In the genomic region with DNA sequence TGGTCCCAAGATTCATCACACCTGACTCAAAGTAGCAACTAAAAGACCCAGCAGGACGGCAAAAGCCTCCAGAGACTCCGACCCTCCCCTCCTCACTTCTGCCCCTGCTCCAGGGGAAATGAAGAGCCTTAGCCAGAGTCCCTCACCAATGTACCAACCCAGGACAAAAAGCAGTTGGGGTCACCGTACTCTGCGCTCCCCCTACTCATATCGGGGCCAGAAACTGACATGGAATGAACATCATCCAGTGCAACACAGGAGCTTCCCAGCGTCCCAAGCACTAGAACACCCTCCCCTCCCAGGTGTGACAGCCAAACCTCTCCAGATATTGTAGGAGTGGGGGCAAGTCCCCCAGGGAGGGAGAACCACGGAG, we compare ENCODE assay signal across 9 cellular contexts. TPM values are rescaled to one million over a fixed set of nuclear protein-coding genes. Genes with fewer than 3 reads are reported as not detected.
DNase-seq lines count a peak whose midpoint lies in the region; ATAC-seq and TF ChIP-seq lines count a peak whose summit lies in the region.
"Had no signal": no experiment of that assay in that cellular context is flagged by ENCODE, and none has a peak within 500 bp of the region (broad histone marks: within the 10 kb centered on the region; RNA-seq: fewer than 3 reads in every experiment).

No MANE protein-coding gene starts in this region.

- no peak for TF ChIP-seq CTCF in astrocyte of the spinal cord (IDR thresholded peaks at IDR 0.05; ENCODE audit: low read depth, low read length)
- TF ChIP-seq CTCF in liver (IDR thresholded peaks at IDR 0.05; ENCODE audit: low read depth, low read length, missing input control), result no peak
- no peak for TF ChIP-seq CTCF in tibial nerve (IDR thresholded peaks at IDR 0.05)

- no peaks in the 10 kb centered on the region for H3K9me3 ChIP-seq in liver (ENCODE audit: control insufficient read depth in 4 of 4, low read length in 3 of 4)
- no peaks in the 10 kb centered on the region for H3K9me3 ChIP-seq in tibial nerve

- ATAC-seq in left colon (no peak), HG03039 (IDR thresholded peaks at IDR 0.05; ENCODE audit: unreplicated experiment) (no peak), GM18861 (IDR thresholded peaks at IDR 0.05; ENCODE audit: unreplicated experiment) (no peak)

- no peak for TF ChIP-seq POLR2A in tibial nerve (IDR thresholded peaks at IDR 0.05)

- H3K36me3 Mint-ChIP-seq in activated naive CD4-positive, alpha-beta T cell treated with anti-CD3 and anti-CD28 coated beads, Interleukin-2, amount 10 ng/mL, durations not matched to agents 7 days and 5 days, result peaks cover 48% of the 10 kb centered on the region

- in situ Hi-C loops in astrocyte of the spinal cord (cut with HindIII; ENCODE audit: low sequenced_read_pairs), result no loop called here

- H3K4me3 ChIP-seq in astrocyte of the spinal cord (ENCODE audit: low read depth, low read length) (peak overlapping the region; percentile 84), liver (ENCODE audit: low read depth in 1 of 3, low read length in 3 of 3) (peak overlapping the region; percentile 74 to 99 (median 98)), tibial nerve (peak overlapping the region in 3 of 4 donors; percentile 61 to 93 (median 74))

- H3K36me3 ChIP-seq in liver (ENCODE audit: control insufficient read depth in 4 of 4, insufficient read depth in 3 of 4, low read depth in 1 of 4, low read length in 3 of 4) (peaks cover 36 to 53% (median 49%) of the 10 kb centered on the region in 4 donors), tibial nerve (peaks cover 23 to 57% (median 53%) of the 10 kb centered on the region in 3 donors)

- H3K27ac Mint-ChIP-seq in activated naive CD4-positive, alpha-beta T cell treated with anti-CD3 and anti-CD28 coated beads, Interleukin-2, amount 10 ng/mL, durations not matched to agents 7 days and 5 days, result peak overlapping the region; percentile 64

- no peaks in the 10 kb centered on the region for H3K27me3 Mint-ChIP-seq in activated naive CD4-positive, alpha-beta T cell treated with anti-CD3 and anti-CD28 coated beads, Interleukin-2, amount 10 ng/mL, durations not matched to agents 7 days and 5 days

- CTCF ChIA-PET in activated naive CD4-positive, alpha-beta T cell treated with anti-CD3 and anti-CD28 coated beads, Interleukin-2, amount 10 ng/mL, durations not matched to agents 7 days and 5 days (lab: Charles Lee), result interaction anchor here (0.7 kb wide), 1 partner anchor 11 kb away, joined by 3 read pairs; no protein-coding TSS in a partner anchor

- 63% methylated on average over 7 of the region's 7 CpGs for WGBS in liver
- 61 to 65% methylated on average over 7 of the region's 7 CpGs for WGBS in tibial nerve, 2 donors

- H3K4me3 Mint-ChIP-seq in activated naive CD4-positive, alpha-beta T cell treated with anti-CD3 and anti-CD28 coated beads, Interleukin-2, amount 10 ng/mL, durations not matched to agents 7 days and 5 days, result peak overlapping the region; percentile 97

- H3K27ac ChIP-seq in liver (ENCODE audit: low read depth in 1 of 2, low read length in 2 of 2), result peak overlapping the region; percentile 91 to 97
- peak overlapping the region; percentile 20 to 96 (median 92) for H3K27ac ChIP-seq in tibial nerve

- no peak for TF ChIP-seq RAD21 in liver (IDR thresholded peaks at IDR 0.05)

- no peak for DNase-seq in activated naive CD4-positive, alpha-beta T cell treated with anti-CD3 and anti-CD28 coated beads, Interleukin-2, amount 10 ng/mL, durations not matched to agents 7 days and 5 days
- no peak for DNase-seq in activated naive CD4-positive, alpha-beta T cell treated with anti-CD3 and anti-CD28 coated beads, Interleukin-2, amount 50 U/mL, for 16 hours
- DNase-seq in astrocyte of the spinal cord (ENCODE audit: low read depth, low spot score) (no peak), tibial nerve (ENCODE audit: low spot score in 2 of 2) (no peak), left colon (no peak)
- DNase-seq: DMS79 treated with DMSO at 0.1 percent for 48 hours had no signal

- peaks cover 0 to 38% (median 31%) of the 10 kb centered on the region in 4 donors for H3K4me1 ChIP-seq in liver (ENCODE audit: control insufficient read depth in 4 of 4, insufficient read depth in 4 of 4, low read length in 3 of 4)
- H3K4me1 ChIP-seq in tibial nerve, result peaks cover 3 to 69% (median 29%) of the 10 kb centered on the region in 4 donors

- peak overlapping the region; percentile 14 to 21 for H3K9ac ChIP-seq in liver (ENCODE audit: low read depth in 1 of 2, low read length in 2 of 2)

- intact Hi-C loops in left colon (cut with DNase I, micrococcal nuclease), result loop anchor here in 1 of 2 donors (10.0 kb wide), 1 partner anchor 221 kb away; no protein-coding TSS in a partner anchor

- TF ChIP-seq EP300 in tibial nerve (IDR thresholded peaks at IDR 0.05), result no peak

- no peaks in the 10 kb centered on the region for H3K9me3 Mint-ChIP-seq in activated naive CD4-positive, alpha-beta T cell treated with anti-CD3 and anti-CD28 coated beads, Interleukin-2, amount 10 ng/mL, durations not matched to agents 7 days and 5 days

- peaks cover 65% of the 10 kb centered on the region for H3K4me1 Mint-ChIP-seq in activated naive CD4-positive, alpha-beta T cell treated with anti-CD3 and anti-CD28 coated beads, Interleukin-2, amount 10 ng/mL, durations not matched to agents 7 days and 5 days

- H3K27me3 ChIP-seq in liver (ENCODE audit: control insufficient read depth in 4 of 4, insufficient read depth in 4 of 4, low read length in 3 of 4) (no peaks in the 10 kb centered on the region), tibial nerve (no peaks in the 10 kb centered on the region)

TF ChIP-seq in liver, 16 proteins besides CTCF, POLR2A, EP300 and RAD21 (continues in another document):
- TF ChIP-seq NR2F2 (IDR thresholded peaks at IDR 0.05) (no peak), FOXA1 (IDR thresholded peaks at IDR 0.05) (no peak), HNF4A (conservative IDR thresholded peaks at IDR 0.05) (no peak), JUND (IDR thresholded peaks at IDR 0.05) (no peak), GABPA (IDR thresholded peaks at IDR 0.05 in 1 of 2, conservative IDR thresholded peaks at IDR 0.05 in 1 of 2) (no peak), RXRA (IDR thresholded peaks at IDR 0.05) (no peak), YY1 (IDR thresholded peaks at IDR 0.05) (no peak), EGR1 (IDR thresholded peaks at IDR 0.05; ENCODE audit: low read depth in 2 of 2) (no peak), TAF1 (conservative IDR thresholded peaks at IDR 0.05) (no peak)
- TF ChIP-seq, protein P1, sequence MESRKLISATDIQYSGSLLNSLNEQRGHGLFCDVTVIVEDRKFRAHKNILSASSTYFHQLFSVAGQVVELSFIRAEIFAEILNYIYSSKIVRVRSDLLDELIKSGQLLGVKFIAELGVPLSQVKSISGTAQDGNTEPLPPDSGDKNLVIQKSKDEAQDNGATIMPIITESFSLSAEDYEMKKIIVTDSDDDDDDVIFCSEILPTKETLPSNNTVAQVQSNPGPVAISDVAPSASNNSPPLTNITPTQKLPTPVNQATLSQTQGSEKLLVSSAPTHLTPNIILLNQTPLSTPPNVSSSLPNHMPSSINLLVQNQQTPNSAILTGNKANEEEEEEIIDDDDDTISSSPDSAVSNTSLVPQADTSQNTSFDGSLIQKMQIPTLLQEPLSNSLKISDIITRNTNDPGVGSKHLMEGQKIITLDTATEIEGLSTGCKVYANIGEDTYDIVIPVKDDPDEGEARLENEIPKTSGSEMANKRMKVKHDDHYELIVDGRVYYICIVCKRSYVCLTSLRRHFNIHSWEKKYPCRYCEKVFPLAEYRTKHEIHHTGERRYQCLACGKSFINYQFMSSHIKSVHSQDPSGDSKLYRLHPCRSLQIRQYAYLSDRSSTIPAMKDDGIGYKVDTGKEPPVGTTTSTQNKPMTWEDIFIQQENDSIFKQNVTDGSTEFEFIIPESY (IDR thresholded peaks at IDR 0.05), result no peak
- TF ChIP-seq, protein P2, sequence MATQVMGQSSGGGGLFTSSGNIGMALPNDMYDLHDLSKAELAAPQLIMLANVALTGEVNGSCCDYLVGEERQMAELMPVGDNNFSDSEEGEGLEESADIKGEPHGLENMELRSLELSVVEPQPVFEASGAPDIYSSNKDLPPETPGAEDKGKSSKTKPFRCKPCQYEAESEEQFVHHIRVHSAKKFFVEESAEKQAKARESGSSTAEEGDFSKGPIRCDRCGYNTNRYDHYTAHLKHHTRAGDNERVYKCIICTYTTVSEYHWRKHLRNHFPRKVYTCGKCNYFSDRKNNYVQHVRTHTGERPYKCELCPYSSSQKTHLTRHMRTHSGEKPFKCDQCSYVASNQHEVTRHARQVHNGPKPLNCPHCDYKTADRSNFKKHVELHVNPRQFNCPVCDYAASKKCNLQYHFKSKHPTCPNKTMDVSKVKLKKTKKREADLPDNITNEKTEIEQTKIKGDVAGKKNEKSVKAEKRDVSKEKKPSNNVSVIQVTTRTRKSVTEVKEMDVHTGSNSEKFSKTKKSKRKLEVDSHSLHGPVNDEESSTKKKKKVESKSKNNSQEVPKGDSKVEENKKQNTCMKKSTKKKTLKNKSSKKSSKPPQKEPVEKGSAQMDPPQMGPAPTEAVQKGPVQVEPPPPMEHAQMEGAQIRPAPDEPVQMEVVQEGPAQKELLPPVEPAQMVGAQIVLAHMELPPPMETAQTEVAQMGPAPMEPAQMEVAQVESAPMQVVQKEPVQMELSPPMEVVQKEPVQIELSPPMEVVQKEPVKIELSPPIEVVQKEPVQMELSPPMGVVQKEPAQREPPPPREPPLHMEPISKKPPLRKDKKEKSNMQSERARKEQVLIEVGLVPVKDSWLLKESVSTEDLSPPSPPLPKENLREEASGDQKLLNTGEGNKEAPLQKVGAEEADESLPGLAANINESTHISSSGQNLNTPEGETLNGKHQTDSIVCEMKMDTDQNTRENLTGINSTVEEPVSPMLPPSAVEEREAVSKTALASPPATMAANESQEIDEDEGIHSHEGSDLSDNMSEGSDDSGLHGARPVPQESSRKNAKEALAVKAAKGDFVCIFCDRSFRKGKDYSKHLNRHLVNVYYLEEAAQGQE (IDR thresholded peaks at IDR 0.05), result no peak
- TF ChIP-seq, protein P3, sequence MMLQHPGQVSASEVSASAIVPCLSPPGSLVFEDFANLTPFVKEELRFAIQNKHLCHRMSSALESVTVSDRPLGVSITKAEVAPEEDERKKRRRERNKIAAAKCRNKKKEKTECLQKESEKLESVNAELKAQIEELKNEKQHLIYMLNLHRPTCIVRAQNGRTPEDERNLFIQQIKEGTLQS (IDR thresholded peaks at IDR 0.05), result no peak

RNA-seq across cellular contexts. Expression of a gene that starts 1.7 kb away (rescaled TPM):
- total RNA-seq in liver (1,000 to 10,000 TPM in 1 of 2 donors, 100 to 1,000 TPM in 1; 945 to 1,090 TPM), tibial nerve (1,000 to 10,000 TPM; 1,233 to 1,650 (median 1,549) TPM), left colon (1,000 to 10,000 TPM; 1,955 to 2,053 TPM)
- polyA plus RNA-seq in liver, result 100 to 1,000 TPM; 244 to 691 TPM

RNA-seq across cellular contexts. Expression of a gene that starts 12.6 kb away (rescaled TPM):
- total RNA-seq in liver (10 to 100 TPM; 20.9 to 29.5 TPM), tibial nerve (10 to 100 TPM; 58.8 to 87.7 (median 70.3) TPM), left colon (10 to 100 TPM; 52.2 to 74.6 TPM)
- polyA plus RNA-seq in liver, result 10 to 100 TPM in 1 of 2 donors, 1 to 10 TPM in 1; 3.0 to 26.7 TPM

RNA-seq across cellular contexts. Expression of a gene that starts 24.0 kb away (rescaled TPM):
- total RNA-seq in liver (10 to 100 TPM; 10.8 to 14.1 TPM), tibial nerve (10 to 100 TPM; 23.0 to 32.4 (median 26.3) TPM), left colon (10 to 100 TPM; 25.1 to 27.7 TPM)
- polyA plus RNA-seq in liver, result 10 to 100 TPM in 1 of 2 donors, 1 to 10 TPM in 1; 5.6 to 10.4 TPM

RNA-seq across cellular contexts. Expression of a gene that starts 50.7 kb away (rescaled TPM):
- not detected for total RNA-seq in liver
- under 1 TPM in 1 of 2 donors, not detected in 1; 0.07 TPM for polyA plus RNA-seq in liver
- not detected for total RNA-seq in tibial nerve
- total RNA-seq in left colon, result not detected
